In the genomic region with DNA sequence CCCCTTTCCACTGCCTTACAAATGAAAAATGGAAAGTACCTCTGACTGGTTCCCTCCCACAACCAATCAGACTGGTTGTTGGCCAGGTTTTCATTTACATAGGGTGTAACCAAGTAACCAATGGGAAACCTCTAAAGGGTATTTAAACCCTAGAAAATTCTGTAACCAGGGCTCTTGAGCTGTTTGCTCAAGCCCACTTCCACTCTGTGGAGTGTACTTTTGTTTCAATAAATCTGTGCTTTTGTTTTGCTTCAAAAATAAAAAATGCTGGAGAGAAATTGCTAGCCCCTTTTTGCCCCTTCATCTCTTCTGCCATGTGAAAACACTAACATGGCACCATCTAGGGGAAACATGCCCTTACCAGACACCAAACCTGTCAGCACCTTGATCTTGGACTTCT, we compare ENCODE assay signal across 28 cellular contexts.
"Had no signal": no experiment of that assay in that cellular context is flagged by ENCODE, and none has a peak within 500 bp of the region (broad histone marks: within the 10 kb centered on the region; RNA-seq: fewer than 3 reads in every experiment).

No MANE protein-coding gene starts in this region.

- H3K36me3 ChIP-seq: colonic mucosa, esophagus muscularis mucosa, esophagus squamous epithelium, gastrocnemius medialis, gastroesophageal sphincter, heart left ventricle, heart right ventricle had no signal

- DNase-seq: colonic mucosa; cortex of kidney; dermis blood vessel endothelial cell; dorsolateral prefrontal cortex; effector CD4-positive, alpha-beta T cell; effector CD8-positive, alpha-beta T cell; effector memory CD4-positive, alpha-beta T cell; effector memory CD8-positive, alpha-beta T cell; endodermal cell; erythroblast; esophagus squamous epithelium; foreskin fibroblast; foreskin keratinocyte; foreskin melanocyte; gastrocnemius medialis; glutamatergic neuron; head of caudate nucleus; heart left ventricle; heart right ventricle had no signal

- H3K27ac ChIP-seq: colonic mucosa, coronary artery, dorsolateral prefrontal cortex, epithelial cell of prostate, esophagus muscularis mucosa, esophagus squamous epithelium, foreskin keratinocyte, gastrocnemius medialis, gastroesophageal sphincter, heart left ventricle, heart right ventricle had no signal

- H3K4me1 ChIP-seq: colonic mucosa, esophagus muscularis mucosa, esophagus squamous epithelium, foreskin keratinocyte, gastrocnemius medialis, gastroesophageal sphincter, heart left ventricle, heart right ventricle had no signal

- FAIRE-seq: colon, endometrium, endothelial cell of umbilical vein, frontal cortex had no signal

- H3K27me3 ChIP-seq: colonic mucosa, dorsolateral prefrontal cortex, esophagus muscularis mucosa, esophagus squamous epithelium, foreskin keratinocyte, gastrocnemius medialis, gastroesophageal sphincter, heart left ventricle, heart right ventricle had no signal

- ATAC-seq: effector memory CD8-positive, alpha-beta T cell; esophagus mucosa; foreskin keratinocyte; gastrocnemius medialis; gastroesophageal sphincter; heart left ventricle; heart right ventricle had no signal

- H3K9me3 ChIP-seq: colonic mucosa, gastrocnemius medialis had no signal

- H3K4me3 ChIP-seq: colonic mucosa, coronary artery, dorsolateral prefrontal cortex, esophagus muscularis mucosa, esophagus squamous epithelium, gastrocnemius medialis, gastroesophageal sphincter, heart left ventricle, heart right ventricle had no signal
